ENCODE assay signal across 14 cellular contexts in genomic region chr2:120446236-120447121, GRCh38.
"Had no signal": no experiment of that assay in that cellular context is flagged by ENCODE, and none has a peak within 500 bp of the region (broad histone marks: within the 10 kb centered on the region; RNA-seq: fewer than 3 reads in every experiment).

No MANE protein-coding gene starts in this region.

- H3K4me3 ChIP-seq: lower lobe of right lung, tibial nerve, vagina had no signal

- ATAC-seq: activated CD4-positive, alpha-beta T cell treated with anti-CD3 and anti-CD28 coated beads for 36 hours; activated CD8-positive, alpha-beta memory T cell treated with anti-CD3 and anti-CD28 coated beads, Interleukin-2, amount 10 ng/mL, durations not matched to agents 7 days and 5 days; activated naive CD8-positive, alpha-beta T cell treated with anti-CD3 and anti-CD28 coated beads, Interleukin-2, amount 50 U/mL, for 24 hours; activated T-helper 17 cell treated with anti-CD3 and anti-CD28 coated beads, Interleukin-2, amount 50 U/mL, for 72 hours; lower lobe of right lung had no signal

- H3K27me3 ChIP-seq: vagina had no signal

- H3K36me3 ChIP-seq: lower lobe of right lung, tibial nerve, vagina had no signal

- DNase-seq: activated CD4-positive, alpha-beta memory T cell treated with anti-CD3 and anti-CD28 coated beads, Interleukin-2, amount 10 ng/mL, durations not matched to agents 7 days and 5 days; activated CD4-positive, alpha-beta T cell treated with anti-CD3 and anti-CD28 coated beads for 36 hours; activated CD8-positive, alpha-beta memory T cell treated with anti-CD3 and anti-CD28 coated beads, Interleukin-2, amount 10 ng/mL, durations not matched to agents 7 days and 5 days; activated naive CD4-positive, alpha-beta T cell treated with anti-CD3 and anti-CD28 coated beads, Interleukin-2, amount 10 ng/mL, durations not matched to agents 7 days and 5 days; activated naive CD8-positive, alpha-beta T cell treated with anti-CD3 and anti-CD28 coated beads, Interleukin-2, amount 50 U/mL, for 24 hours; aorta; cortex of kidney; islet precursor cell; lower lobe of right lung; stimulated activated CD4-positive, alpha-beta T cell treated with anti-CD3 and anti-CD28 coated beads, Interleukin-2, amount 100 ng/mL, for 24 hours; stimulated activated naive CD4-positive, alpha-beta T cell treated with Interleukin-2 at 50 U/mL for 16 hours had no signal

- H3K27ac ChIP-seq: lower lobe of right lung, tibial nerve, vagina had no signal

- H3K9me3 ChIP-seq: lower lobe of right lung, tibial nerve, vagina had no signal
